8 cellular contexts compared by ENCODE assay signal in genomic region chr2:125701070-125701469, GRCh38.
"Had no signal": no experiment of that assay in that cellular context is flagged by ENCODE, and none has a peak within 500 bp of the region (broad histone marks: within the 10 kb centered on the region; RNA-seq: fewer than 3 reads in every experiment).

No MANE protein-coding gene starts in this region.

- H3K4me2 ChIP-seq: GM23338 had no signal

- DNase-seq: H9, HCEC 1CT, KG1 had no signal

- H3K4me3 Mint-ChIP-seq: GM23338, H9 had no signal

- H3K4me1 Mint-ChIP-seq: GM23338 had no signal

- H2AFZ ChIP-seq: GM23338 had no signal

- FAIRE-seq: H1, H54, HTR-8/SVneo, K562 had no signal

- ATAC-seq: GM23338, K562 had no signal

- H3K4me3 ChIP-seq: GM23338, K562 had no signal

- H3K27ac Mint-ChIP-seq: GM23338, H9 had no signal

- H3K9me3 Mint-ChIP-seq: GM23338, H9 had no signal
